ENCODE assay signal across 1 cellular context in the genomic region with DNA sequence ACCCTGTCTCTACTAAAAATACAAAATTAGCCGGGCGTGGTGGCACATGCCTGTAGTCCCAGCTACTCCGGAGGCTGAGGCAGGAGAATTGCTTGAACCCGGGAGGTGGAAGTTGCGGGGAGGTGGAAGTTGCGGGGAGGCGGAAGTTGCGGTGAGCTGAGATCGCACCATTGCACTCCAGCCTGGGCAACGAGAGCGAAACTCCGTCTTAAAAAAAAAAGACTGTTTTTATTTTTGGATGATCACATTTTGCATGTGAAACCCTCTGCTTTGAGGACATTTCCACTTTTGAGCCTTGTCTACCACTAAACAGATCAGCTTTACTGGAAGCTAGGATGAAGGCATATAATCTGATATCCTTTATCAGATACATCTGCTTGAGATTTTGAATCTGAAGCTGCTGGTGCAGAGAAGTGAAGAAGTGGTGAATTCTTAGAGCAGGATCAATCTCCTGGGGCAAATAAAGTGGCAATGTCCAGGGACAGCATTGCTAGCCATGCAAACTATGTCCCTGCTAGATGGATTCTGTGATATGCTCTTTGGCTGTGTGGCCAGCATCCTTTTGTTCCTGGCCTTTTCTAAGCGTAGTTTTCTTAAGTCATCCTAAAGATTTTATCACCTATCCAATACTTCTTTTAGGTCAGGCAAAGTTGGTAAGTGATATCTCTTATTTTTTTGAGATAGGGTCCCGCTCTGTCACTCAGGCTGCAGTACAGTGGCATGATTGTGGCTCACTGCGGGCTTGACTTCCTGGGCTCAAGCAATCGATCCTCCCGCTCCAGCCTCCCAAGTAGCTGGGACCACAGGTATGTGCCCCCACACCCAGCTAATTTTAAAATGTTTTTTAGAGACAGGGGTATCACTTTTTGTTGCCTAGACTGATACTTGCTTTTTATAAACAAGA.
TF ChIP-seq lines count a peak whose summit lies in the region.

No MANE protein-coding gene starts in this region.

TF ChIP-seq in SK-N-SH, 30 proteins besides CTCF, POLR2A, EP300 and RAD21:
- no peak for TF ChIP-seq JUND (IDR thresholded peaks at IDR 0.05)
- TF ChIP-seq GATA2 (CRISPR knock-in tag; IDR thresholded peaks at IDR 0.05) = no peak
- no peak for TF ChIP-seq GABPA (IDR thresholded peaks at IDR 0.05; ENCODE audit: low read depth)
- no peak for TF ChIP-seq MEF2A (IDR thresholded peaks at IDR 0.05; ENCODE audit: borderline replicate concordance, low read depth)
- TF ChIP-seq, protein P1, sequence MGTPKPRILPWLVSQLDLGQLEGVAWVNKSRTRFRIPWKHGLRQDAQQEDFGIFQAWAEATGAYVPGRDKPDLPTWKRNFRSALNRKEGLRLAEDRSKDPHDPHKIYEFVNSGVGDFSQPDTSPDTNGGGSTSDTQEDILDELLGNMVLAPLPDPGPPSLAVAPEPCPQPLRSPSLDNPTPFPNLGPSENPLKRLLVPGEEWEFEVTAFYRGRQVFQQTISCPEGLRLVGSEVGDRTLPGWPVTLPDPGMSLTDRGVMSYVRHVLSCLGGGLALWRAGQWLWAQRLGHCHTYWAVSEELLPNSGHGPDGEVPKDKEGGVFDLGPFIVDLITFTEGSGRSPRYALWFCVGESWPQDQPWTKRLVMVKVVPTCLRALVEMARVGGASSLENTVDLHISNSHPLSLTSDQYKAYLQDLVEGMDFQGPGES (IDR thresholded peaks at IDR 0.05; ENCODE audit: low read depth, low read length) = no peak
- TF ChIP-seq, protein P2, sequence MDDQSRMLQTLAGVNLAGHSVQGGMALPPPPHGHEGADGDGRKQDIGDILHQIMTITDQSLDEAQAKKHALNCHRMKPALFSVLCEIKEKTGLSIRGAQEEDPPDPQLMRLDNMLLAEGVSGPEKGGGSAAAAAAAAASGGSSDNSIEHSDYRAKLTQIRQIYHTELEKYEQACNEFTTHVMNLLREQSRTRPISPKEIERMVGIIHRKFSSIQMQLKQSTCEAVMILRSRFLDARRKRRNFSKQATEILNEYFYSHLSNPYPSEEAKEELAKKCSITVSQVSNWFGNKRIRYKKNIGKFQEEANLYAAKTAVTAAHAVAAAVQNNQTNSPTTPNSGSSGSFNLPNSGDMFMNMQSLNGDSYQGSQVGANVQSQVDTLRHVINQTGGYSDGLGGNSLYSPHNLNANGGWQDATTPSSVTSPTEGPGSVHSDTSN (IDR thresholded peaks at IDR 0.05) = no peak
- TF ChIP-seq FOSL2 (IDR thresholded peaks at IDR 0.05; ENCODE audit: borderline replicate concordance, low read depth) = no peak
- no peak for TF ChIP-seq SMC3 (IDR thresholded peaks at IDR 0.05; ENCODE audit: low read depth, low read length)
- TF ChIP-seq, protein P3, sequence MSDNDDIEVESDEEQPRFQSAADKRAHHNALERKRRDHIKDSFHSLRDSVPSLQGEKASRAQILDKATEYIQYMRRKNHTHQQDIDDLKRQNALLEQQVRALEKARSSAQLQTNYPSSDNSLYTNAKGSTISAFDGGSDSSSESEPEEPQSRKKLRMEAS (IDR thresholded peaks at IDR 0.05; ENCODE audit: low read depth) = no peak
- TF ChIP-seq TAF1 (IDR thresholded peaks at IDR 0.05; ENCODE audit: borderline replicate concordance, low read depth, low read length) = no peak
- TF ChIP-seq, protein P4, sequence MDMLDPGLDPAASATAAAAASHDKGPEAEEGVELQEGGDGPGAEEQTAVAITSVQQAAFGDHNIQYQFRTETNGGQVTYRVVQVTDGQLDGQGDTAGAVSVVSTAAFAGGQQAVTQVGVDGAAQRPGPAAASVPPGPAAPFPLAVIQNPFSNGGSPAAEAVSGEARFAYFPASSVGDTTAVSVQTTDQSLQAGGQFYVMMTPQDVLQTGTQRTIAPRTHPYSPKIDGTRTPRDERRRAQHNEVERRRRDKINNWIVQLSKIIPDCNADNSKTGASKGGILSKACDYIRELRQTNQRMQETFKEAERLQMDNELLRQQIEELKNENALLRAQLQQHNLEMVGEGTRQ (IDR thresholded peaks at IDR 0.05; ENCODE audit: borderline replicate concordance, low read depth, low read length) = no peak
- no peak for TF ChIP-seq CHD2 (IDR thresholded peaks at IDR 0.05; ENCODE audit: low read length, partially characterized antibody)
- no peak for TF ChIP-seq ELF1 (IDR thresholded peaks at IDR 0.05)
- TF ChIP-seq, protein P5, sequence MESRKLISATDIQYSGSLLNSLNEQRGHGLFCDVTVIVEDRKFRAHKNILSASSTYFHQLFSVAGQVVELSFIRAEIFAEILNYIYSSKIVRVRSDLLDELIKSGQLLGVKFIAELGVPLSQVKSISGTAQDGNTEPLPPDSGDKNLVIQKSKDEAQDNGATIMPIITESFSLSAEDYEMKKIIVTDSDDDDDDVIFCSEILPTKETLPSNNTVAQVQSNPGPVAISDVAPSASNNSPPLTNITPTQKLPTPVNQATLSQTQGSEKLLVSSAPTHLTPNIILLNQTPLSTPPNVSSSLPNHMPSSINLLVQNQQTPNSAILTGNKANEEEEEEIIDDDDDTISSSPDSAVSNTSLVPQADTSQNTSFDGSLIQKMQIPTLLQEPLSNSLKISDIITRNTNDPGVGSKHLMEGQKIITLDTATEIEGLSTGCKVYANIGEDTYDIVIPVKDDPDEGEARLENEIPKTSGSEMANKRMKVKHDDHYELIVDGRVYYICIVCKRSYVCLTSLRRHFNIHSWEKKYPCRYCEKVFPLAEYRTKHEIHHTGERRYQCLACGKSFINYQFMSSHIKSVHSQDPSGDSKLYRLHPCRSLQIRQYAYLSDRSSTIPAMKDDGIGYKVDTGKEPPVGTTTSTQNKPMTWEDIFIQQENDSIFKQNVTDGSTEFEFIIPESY (IDR thresholded peaks at IDR 0.05; ENCODE audit: borderline replicate concordance, low read depth) = no peak
- TF ChIP-seq, protein P6, sequence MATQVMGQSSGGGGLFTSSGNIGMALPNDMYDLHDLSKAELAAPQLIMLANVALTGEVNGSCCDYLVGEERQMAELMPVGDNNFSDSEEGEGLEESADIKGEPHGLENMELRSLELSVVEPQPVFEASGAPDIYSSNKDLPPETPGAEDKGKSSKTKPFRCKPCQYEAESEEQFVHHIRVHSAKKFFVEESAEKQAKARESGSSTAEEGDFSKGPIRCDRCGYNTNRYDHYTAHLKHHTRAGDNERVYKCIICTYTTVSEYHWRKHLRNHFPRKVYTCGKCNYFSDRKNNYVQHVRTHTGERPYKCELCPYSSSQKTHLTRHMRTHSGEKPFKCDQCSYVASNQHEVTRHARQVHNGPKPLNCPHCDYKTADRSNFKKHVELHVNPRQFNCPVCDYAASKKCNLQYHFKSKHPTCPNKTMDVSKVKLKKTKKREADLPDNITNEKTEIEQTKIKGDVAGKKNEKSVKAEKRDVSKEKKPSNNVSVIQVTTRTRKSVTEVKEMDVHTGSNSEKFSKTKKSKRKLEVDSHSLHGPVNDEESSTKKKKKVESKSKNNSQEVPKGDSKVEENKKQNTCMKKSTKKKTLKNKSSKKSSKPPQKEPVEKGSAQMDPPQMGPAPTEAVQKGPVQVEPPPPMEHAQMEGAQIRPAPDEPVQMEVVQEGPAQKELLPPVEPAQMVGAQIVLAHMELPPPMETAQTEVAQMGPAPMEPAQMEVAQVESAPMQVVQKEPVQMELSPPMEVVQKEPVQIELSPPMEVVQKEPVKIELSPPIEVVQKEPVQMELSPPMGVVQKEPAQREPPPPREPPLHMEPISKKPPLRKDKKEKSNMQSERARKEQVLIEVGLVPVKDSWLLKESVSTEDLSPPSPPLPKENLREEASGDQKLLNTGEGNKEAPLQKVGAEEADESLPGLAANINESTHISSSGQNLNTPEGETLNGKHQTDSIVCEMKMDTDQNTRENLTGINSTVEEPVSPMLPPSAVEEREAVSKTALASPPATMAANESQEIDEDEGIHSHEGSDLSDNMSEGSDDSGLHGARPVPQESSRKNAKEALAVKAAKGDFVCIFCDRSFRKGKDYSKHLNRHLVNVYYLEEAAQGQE (IDR thresholded peaks at IDR 0.05; ENCODE audit: low read depth, low read length) = no peak
- no peak for TF ChIP-seq TCF12 (IDR thresholded peaks at IDR 0.05)
- TF ChIP-seq RFX5 (IDR thresholded peaks at IDR 0.05; ENCODE audit: low read length) = no peak
- TF ChIP-seq FOXM1 (IDR thresholded peaks at IDR 0.05; ENCODE audit: low read depth) = no peak
- TF ChIP-seq TEAD4 (IDR thresholded peaks at IDR 0.05; ENCODE audit: borderline replicate concordance, insufficient read depth) = no peak
- TF ChIP-seq NFIC (IDR thresholded peaks at IDR 0.05; ENCODE audit: borderline replicate concordance) = no peak
